In the genomic region with DNA sequence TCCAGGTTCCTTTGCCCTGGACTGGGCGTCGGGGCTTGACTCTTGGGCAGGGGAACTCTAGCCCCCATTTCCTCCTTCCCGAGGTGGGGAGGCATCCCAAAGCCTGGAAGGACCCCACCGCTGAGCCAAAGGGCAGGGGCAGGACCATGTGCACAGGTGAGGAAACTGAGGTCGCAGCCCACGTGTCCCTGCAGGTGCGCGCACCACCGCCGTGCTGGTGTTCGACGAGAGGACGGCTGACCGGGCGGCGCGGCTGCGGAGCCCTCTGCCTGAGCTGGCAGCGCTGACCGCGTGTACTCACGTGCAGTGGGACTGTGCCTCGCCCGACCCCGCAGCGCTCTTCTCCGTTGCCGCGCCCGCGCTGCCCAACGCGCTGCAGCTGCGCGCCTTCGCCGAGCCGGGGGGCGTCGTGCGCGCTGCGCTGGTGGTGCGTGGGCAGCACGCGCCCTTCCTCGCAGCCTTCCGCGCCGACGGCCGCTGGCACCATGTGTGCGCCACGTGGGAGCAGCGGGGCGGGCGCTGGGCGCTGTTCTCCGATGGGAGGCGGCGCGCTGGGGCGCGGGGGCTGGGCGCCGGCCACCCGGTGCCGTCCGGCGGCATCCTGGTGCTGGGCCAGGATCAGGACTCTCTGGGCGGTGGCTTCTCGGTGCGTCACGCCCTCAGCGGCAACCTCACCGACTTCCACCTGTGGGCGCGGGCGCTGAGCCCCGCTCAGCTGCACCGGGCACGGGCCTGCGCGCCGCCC, we compare ENCODE assay signal across 13 cellular contexts. TPM values are rescaled to one million over a fixed set of nuclear protein-coding genes. Genes with fewer than 3 reads are reported as not detected.
DNase-seq lines count a peak whose midpoint lies in the region; ATAC-seq and TF ChIP-seq lines count a peak whose summit lies in the region.
"Had no signal": no experiment of that assay in that cellular context is flagged by ENCODE, and none has a peak within 500 bp of the region (broad histone marks: within the 10 kb centered on the region; RNA-seq: fewer than 3 reads in every experiment).

No MANE protein-coding gene starts in this region.

- no peak for TF ChIP-seq POLR2A in HCT116 (IDR thresholded peaks at IDR 0.05; ENCODE audit: borderline replicate concordance, extremely low read depth, insufficient read depth, insufficient read length)

- peak overlapping the region; percentile 78 for H3K4me2 ChIP-seq in HCT116 (ENCODE audit: low read length)

- no peak overlapping the region for H3K27ac ChIP-seq in ACC112 (ENCODE audit: low read depth, low read length)
- peak overlapping the region; percentile 50; the same call in 1 of the 2 replicates for H3K27ac ChIP-seq in HCT116 (ENCODE audit: low read depth, low read length)
- no peak overlapping the region for H3K27ac ChIP-seq in mesodermal cell (ENCODE audit: low read depth, low read length, severe bottlenecking)
- H3K27ac ChIP-seq: brain microvascular endothelial cell had no signal

- intact Hi-C loops in HCT116 (cut with micrococcal nuclease): no loop called here

- TF ChIP-seq CTCF in HCT116 (IDR thresholded peaks at IDR 0.05 in 2 of 3, conservative IDR thresholded peaks at IDR 0.05 in 1 of 3; ENCODE audit: borderline replicate concordance in 1 of 3, insufficient read depth in 1 of 3, low read depth in 2 of 3, low read length in 2 of 3): no peak
- no peak for TF ChIP-seq CTCF in epithelial cell of esophagus (IDR thresholded peaks at IDR 0.05; ENCODE audit: insufficient read depth, low read depth, low read length, missing control alignments)

- BruUV-seq in HCT116 (replicated peaks; lab: Mats Ljungman, UMichigan): no TSS peak

- H3K36me3 ChIP-seq in ACC112 (ENCODE audit: insufficient read depth, low read length): no peaks in the 10 kb centered on the region
- no peaks in the 10 kb centered on the region for H3K36me3 ChIP-seq in HCT116 (ENCODE audit: control insufficient read depth in 1 of 2, insufficient read depth in 2 of 2, low read length in 2 of 2)
- no peaks in the 10 kb centered on the region for H3K36me3 ChIP-seq in mesodermal cell (ENCODE audit: control insufficient read depth, insufficient read depth, low read length)
- H3K36me3 ChIP-seq: brain microvascular endothelial cell had no signal

- H3K79me2 ChIP-seq in ACC112 (ENCODE audit: control insufficient read depth, insufficient read depth, low read length, unreplicated experiment): no peaks in the 10 kb centered on the region
- no peaks in the 10 kb centered on the region for H3K79me2 ChIP-seq in HCT116 (ENCODE audit: insufficient read depth, low read length)

- TF ChIP-seq RAD21 in HCT116 (IDR thresholded peaks at IDR 0.05; ENCODE audit: low read depth): no peak

- CTCF ChIA-PET in HCT116 (lab: Charles Lee): interaction anchor here (1.0 kb wide), 1 partner anchor 37 kb away, joined by 3 read pairs; no protein-coding TSS in a partner anchor

- ATAC-seq in HCT116 (no peak; the same call in 1 of the 2 replicates), HG03097 (IDR thresholded peaks at IDR 0.05; ENCODE audit: low FRiP score, unreplicated experiment) (no peak), GM21360 (IDR thresholded peaks at IDR 0.05; ENCODE audit: unreplicated experiment) (no peak)

- WGBS in mesodermal cell (ENCODE audit: insufficient coverage in 2 of 2), 2 experiments: 61 to 69% methylated on average over 71 to 82 of the region's 85 CpGs

- POLR2A ChIA-PET in HCT116 (lab: Charles Lee): no interaction called here

- H3K4me1 ChIP-seq in ACC112 (ENCODE audit: control insufficient read depth, insufficient read depth, low read length, unreplicated experiment) (peaks cover 6% of the 10 kb centered on the region), HCT116 (ENCODE audit: control insufficient read depth in 1 of 2, insufficient read depth in 2 of 2, low read length in 2 of 2) (peaks cover 6 to 19% of the 10 kb centered on the region in 2 experiments; a peak in 2 of 4 replicates), mesodermal cell (ENCODE audit: control insufficient read depth, insufficient read depth, low read length, poor library complexity, severe bottlenecking) (peaks cover 6% of the 10 kb centered on the region)

- DNase-seq in HCT116 (ENCODE audit: low read depth, low spot score) (no peak), epithelial cell of esophagus (ENCODE audit: low read depth) (peak; percentile 20), Ammon's horn (ENCODE audit: low spot score) (no peak)
- DNase-seq in NK-92 treated with Interleukin-12 subunit alpha and Interleukin-12 subunit beta, amount 100 ng/mL, for 24 hours (lab: John Stamatoyannopoulos, UW): no peak
- DNase-seq: activated naive CD4-positive, alpha-beta T cell treated with anti-CD3 and anti-CD28 coated beads for 36 hours; brain microvascular endothelial cell; NCI-H2081 treated with DMSO at 0.1 percent for 48 hours; RPMI8226 had no signal

- RAD21 ChIA-PET in HCT116 (lab: Charles Lee; ENCODE audit: low non-redundant PET in 1 of 2, low total read pairs in 2 of 2, uncharacterized antibody in 2 of 2, unreplicated experiment in 2 of 2): no interaction called here

- no peaks in the 10 kb centered on the region for H4K20me1 ChIP-seq in HCT116 (ENCODE audit: insufficient read depth)

- peak overlapping the region; percentile 63 for H3K4me3 ChIP-seq in ACC112 (ENCODE audit: low read depth, low read length)
- H3K4me3 ChIP-seq in HCT116 (replicated peaks in 1 of 2; ENCODE audit: low read depth in 1 of 2, low read length in 2 of 2): peak overlapping the region; percentile 36 to 58
- no peak overlapping the region for H3K4me3 ChIP-seq in epithelial cell of esophagus (ENCODE audit: low read length)
- peak overlapping the region; percentile 23 for H3K4me3 ChIP-seq in mesodermal cell (ENCODE audit: extremely low read depth, insufficient read depth, low read length, poor library complexity, severe bottlenecking)

- H3K27me3 ChIP-seq in ACC112 (ENCODE audit: insufficient read depth, low read length) (peaks cover 32% of the 10 kb centered on the region), HCT116 (ENCODE audit: insufficient read depth, low read length) (no peaks in the 10 kb centered on the region)

- H2AFZ ChIP-seq in ACC112 (ENCODE audit: low read length, unreplicated experiment) (no peak overlapping the region), HCT116 (ENCODE audit: low read depth, low read length, poor library complexity, severe bottlenecking) (no peak overlapping the region)

- H3K9me2 ChIP-seq in HCT116 (ENCODE audit: insufficient read depth): no peaks in the 10 kb centered on the region

- no peaks in the 10 kb centered on the region for H3K9me3 ChIP-seq in HCT116 (ENCODE audit: control insufficient read depth in 1 of 2, insufficient read depth in 1 of 2, low read depth in 1 of 2, low read length in 2 of 2)
- H3K9me3 ChIP-seq in mesodermal cell (ENCODE audit: control insufficient read depth, low read length): no peaks in the 10 kb centered on the region

- H3K9ac ChIP-seq in HCT116 (ENCODE audit: low read length): peak overlapping the region; percentile 41

TF ChIP-seq in HCT116, 20 proteins besides CTCF, POLR2A, EP300 and RAD21:
- TF ChIP-seq, protein P1, sequence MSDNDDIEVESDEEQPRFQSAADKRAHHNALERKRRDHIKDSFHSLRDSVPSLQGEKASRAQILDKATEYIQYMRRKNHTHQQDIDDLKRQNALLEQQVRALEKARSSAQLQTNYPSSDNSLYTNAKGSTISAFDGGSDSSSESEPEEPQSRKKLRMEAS (IDR thresholded peaks at IDR 0.05): no peak; the same call in 1 of the 2 replicates
- TF ChIP-seq ZFX (IDR thresholded peaks at IDR 0.05): peak; percentile 38; the same call in 1 of the 2 replicates

RNA-seq across cellular contexts. Expression of gene ADGRD2, which starts 2.8 kb away (rescaled TPM):
- total RNA-seq in HCT116 (2021; ENCODE audit: unreplicated experiment): not detected
- polyA plus RNA-seq in HCT116 (2012): 0.79 and 1.5 TPM in 2 replicates
- polyA plus RNA-seq in mesodermal cell (2013, experiment 1 of 2): not detected
- polyA plus RNA-seq in mesodermal cell (2013, experiment 2 of 2): not detected
- total RNA-seq: activated naive CD4-positive, alpha-beta T cell treated with anti-CD3 and anti-CD28 coated beads for 36 hours; T-helper 1 cell treated with Interleukin-12 subunit alpha and Interleukin-12 subunit beta and Interleukin-4 antibody, amounts not matched to agents 30 ng/mL and 1 ng/mL, for 36 hours had no signal

RNA-seq across cellular contexts. Expression of gene PSMB7, which starts 37.8 kb away (rescaled TPM):
- total RNA-seq in HCT116 (2021; ENCODE audit: unreplicated experiment): 222 TPM
- 305 and 343 TPM in 2 replicates for polyA plus RNA-seq in HCT116 (2012)
- 234 TPM for polyA plus RNA-seq in mesodermal cell (2013, experiment 1 of 2)
- 220 TPM for polyA plus RNA-seq in mesodermal cell (2013, experiment 2 of 2)

RNA-seq across cellular contexts. Expression of gene NR5A1, which starts 54.2 kb away (rescaled TPM):
- 0.64 TPM for total RNA-seq in HCT116 (2021; ENCODE audit: unreplicated experiment)
- 0.02 and 0.04 TPM in 2 replicates for polyA plus RNA-seq in HCT116 (2012)
- polyA plus RNA-seq in mesodermal cell (2013, experiment 1 of 2): 1.00 TPM
- polyA plus RNA-seq in mesodermal cell (2013, experiment 2 of 2): 0.56 TPM
- total RNA-seq: activated naive CD4-positive, alpha-beta T cell treated with anti-CD3 and anti-CD28 coated beads for 36 hours; T-helper 1 cell treated with Interleukin-12 subunit alpha and Interleukin-12 subunit beta and Interleukin-4 antibody, amounts not matched to agents 30 ng/mL and 1 ng/mL, for 36 hours had no signal
